ENCODE assay signal across 25 cellular contexts in genomic region chr1:47707887-47708535, GRCh38.
DNase-seq lines count a peak whose midpoint lies in the region; ATAC-seq and TF ChIP-seq lines count a peak whose summit lies in the region.
"Had no signal": no experiment of that assay in that cellular context is flagged by ENCODE, and none has a peak within 500 bp of the region (broad histone marks: within the 10 kb centered on the region; RNA-seq: fewer than 3 reads in every experiment).

No MANE protein-coding gene starts in this region.

- H3K27ac Mint-ChIP-seq in activated T-helper 17 cell treated with anti-CD3 and anti-CD28 coated beads, Interleukin-2, amount 50 U/mL, for 72 hours, result no peak overlapping the region
- no peak overlapping the region for H3K27ac Mint-ChIP-seq in stimulated activated effector memory CD8-positive, alpha-beta T cell treated with anti-CD3 and anti-CD28 coated beads, Interleukin-12 subunit alpha, Interleukin-12 subunit beta, amount 100 ng/mL, for 72 hours
- no peak overlapping the region for H3K27ac Mint-ChIP-seq in natural killer cell
- H3K27ac Mint-ChIP-seq: activated CD4-positive, alpha-beta T cell treated with anti-CD3 and anti-CD28 coated beads, Interleukin-2, amount 10 ng/mL, durations not matched to agents 7 days and 5 days; natural killer cell treated with Interleukin-12 subunit alpha and Interleukin-12 subunit beta and Interleukin-15 and Interleukin-18, amount 100 ng/mL, for 72 hours had no signal

- no peaks in the 10 kb centered on the region for H3K36me3 Mint-ChIP-seq in activated T-helper 17 cell treated with anti-CD3 and anti-CD28 coated beads, Interleukin-2, amount 50 U/mL, for 72 hours (ENCODE audit: low read depth)
- H3K36me3 Mint-ChIP-seq in stimulated activated effector memory CD8-positive, alpha-beta T cell treated with anti-CD3 and anti-CD28 coated beads, Interleukin-12 subunit alpha, Interleukin-12 subunit beta, amount 100 ng/mL, for 72 hours, result no peaks in the 10 kb centered on the region
- H3K36me3 Mint-ChIP-seq in natural killer cell, result no peaks in the 10 kb centered on the region
- H3K36me3 Mint-ChIP-seq: natural killer cell treated with Interleukin-12 subunit alpha and Interleukin-12 subunit beta and Interleukin-15 and Interleukin-18, amount 100 ng/mL, for 72 hours had no signal

- no peaks in the 10 kb centered on the region for H3K9me3 Mint-ChIP-seq in activated T-helper 17 cell treated with anti-CD3 and anti-CD28 coated beads, Interleukin-2, amount 50 U/mL, for 72 hours
- no peaks in the 10 kb centered on the region for H3K9me3 Mint-ChIP-seq in stimulated activated effector memory CD8-positive, alpha-beta T cell treated with anti-CD3 and anti-CD28 coated beads, Interleukin-12 subunit alpha, Interleukin-12 subunit beta, amount 100 ng/mL, for 72 hours
- H3K9me3 Mint-ChIP-seq in natural killer cell, result no peaks in the 10 kb centered on the region
- H3K9me3 Mint-ChIP-seq: activated CD4-positive, alpha-beta T cell treated with anti-CD3 and anti-CD28 coated beads, Interleukin-2, amount 10 ng/mL, durations not matched to agents 7 days and 5 days; natural killer cell treated with Interleukin-12 subunit alpha and Interleukin-12 subunit beta and Interleukin-15 and Interleukin-18, amount 100 ng/mL, for 72 hours had no signal

- POLR2A ChIA-PET in SK-N-SH (lab: Yijun Ruan, JAX), result no interaction called here

- no peak overlapping the region for H3K4me2 ChIP-seq in SK-N-SH

- TF ChIP-seq RAD21 in SK-N-SH (IDR thresholded peaks at IDR 0.05; ENCODE audit: low read length), result no peak

- H3K9me2 ChIP-seq in SK-N-SH, result no peaks in the 10 kb centered on the region

- 13% methylated on average over 18 of the region's 25 CpGs for WGBS in SK-N-SH (ENCODE audit: low lambda C conversion rate)

- H3K9me3 ChIP-seq in SK-N-SH (no peaks in the 10 kb centered on the region), iPS-20b (ENCODE audit: insufficient read depth, low read depth, low read length) (no peaks in the 10 kb centered on the region), ascending aorta (no peaks in the 10 kb centered on the region)
- H3K9me3 ChIP-seq: BLaER1, psoas muscle, vagina had no signal

- no peak for TF ChIP-seq EP300 in SK-N-SH (IDR thresholded peaks at IDR 0.05; ENCODE audit: borderline replicate concordance in 1 of 2, low read depth in 1 of 2, low read length in 1 of 2)

- CTCF ChIA-PET in SK-N-SH (lab: Yijun Ruan, JAX), result interaction anchor here (0.7 to 37.6 kb wide), 12 partner anchors 9 to 366 kb away, joined by 3 to 1422 read pairs (median 14); partner anchors contain the start of genes FOXD2 and FOXE3

- H3K9ac ChIP-seq in SK-N-SH (no peak overlapping the region), iPS-20b (ENCODE audit: low read depth, low read length) (no peak overlapping the region)
- H3K9ac ChIP-seq: BLaER1 had no signal

- no peak for ATAC-seq in SK-N-SH treated with all-trans-retinoic acid at 6 μM for 48 hours
- ATAC-seq in activated T-helper 17 cell treated with anti-CD3 and anti-CD28 coated beads, Interleukin-2, amount 50 U/mL, for 72 hours (replicated peaks), result no peak
- no peak for ATAC-seq in stimulated activated effector memory CD8-positive, alpha-beta T cell treated with anti-CD3 and anti-CD28 coated beads, Interleukin-12 subunit alpha, Interleukin-12 subunit beta, amount 100 ng/mL, for 72 hours
- ATAC-seq in natural killer cell, result no peak
- no peak for ATAC-seq in GM19023 (IDR thresholded peaks at IDR 0.05; ENCODE audit: unreplicated experiment)
- ATAC-seq: GM12878; natural killer cell treated with Interleukin-12 subunit alpha and Interleukin-12 subunit beta and Interleukin-15 and Interleukin-18, amount 100 ng/mL, for 72 hours had no signal

- H3F3A ChIP-seq in SK-N-SH (replicated peaks; ENCODE audit: insufficient read depth), result no peaks in the 10 kb centered on the region

- peaks cover 38% of the 10 kb centered on the region for H3K27me3 Mint-ChIP-seq in activated T-helper 17 cell treated with anti-CD3 and anti-CD28 coated beads, Interleukin-2, amount 50 U/mL, for 72 hours
- peaks cover 24 to 47% of the 10 kb centered on the region in 2 donors for H3K27me3 Mint-ChIP-seq in natural killer cell (ENCODE audit: low read depth in 2 of 2)

- H3K36me3 ChIP-seq in SK-N-SH (replicated peaks in 1 of 2; ENCODE audit: control insufficient read depth in 1 of 2, insufficient read depth in 2 of 2, low read length in 1 of 2) (no peaks in the 10 kb centered on the region), iPS-20b (ENCODE audit: insufficient read depth, low read depth, low read length) (no peaks in the 10 kb centered on the region), ascending aorta (no peaks in the 10 kb centered on the region)
- H3K36me3 ChIP-seq: BLaER1, vagina had no signal

- H4K20me1 ChIP-seq in SK-N-SH (ENCODE audit: insufficient read depth), result no peaks in the 10 kb centered on the region

- intact Hi-C loops in natural killer cell (cut with micrococcal nuclease), result no loop called here
- intact Hi-C loops in ascending aorta (cut with DNase I), result no loop called here

- H3K27me3 ChIP-seq in SK-N-SH (ENCODE audit: insufficient read depth) (peaks cover 65% of the 10 kb centered on the region), iPS-20b (ENCODE audit: insufficient read depth, low read length) (peaks cover 92% of the 10 kb centered on the region), ascending aorta (no peaks in the 10 kb centered on the region)

- TF ChIP-seq CTCF in SK-N-SH (IDR thresholded peaks at IDR 0.05), result no peak
- TF ChIP-seq CTCF in natural killer cell (IDR thresholded peaks at IDR 0.05), result no peak
- TF ChIP-seq CTCF in ascending aorta (IDR thresholded peaks at IDR 0.05), result no peak

- no peak overlapping the region for H3K27ac ChIP-seq in SK-N-SH (ENCODE audit: low read depth in 2 of 2, low read length in 1 of 2)
- H3K27ac ChIP-seq in iPS-20b (ENCODE audit: low read length), result no peak overlapping the region
- H3K27ac ChIP-seq in ascending aorta, result no peak overlapping the region
- H3K27ac ChIP-seq: BLaER1, psoas muscle, vagina had no signal

- peaks cover 4% of the 10 kb centered on the region for H3K4me1 Mint-ChIP-seq in activated T-helper 17 cell treated with anti-CD3 and anti-CD28 coated beads, Interleukin-2, amount 50 U/mL, for 72 hours
- peaks cover 14% of the 10 kb centered on the region for H3K4me1 Mint-ChIP-seq in stimulated activated effector memory CD8-positive, alpha-beta T cell treated with anti-CD3 and anti-CD28 coated beads, Interleukin-12 subunit alpha, Interleukin-12 subunit beta, amount 100 ng/mL, for 72 hours
- H3K4me1 Mint-ChIP-seq in natural killer cell, result peaks cover 0 to 10% of the 10 kb centered on the region in 2 donors

- no peak overlapping the region for H2AFZ ChIP-seq in SK-N-SH (ENCODE audit: low read depth)

- H3K4me3 Mint-ChIP-seq in activated T-helper 17 cell treated with anti-CD3 and anti-CD28 coated beads, Interleukin-2, amount 50 U/mL, for 72 hours, result peak overlapping the region; percentile 28
- peak overlapping the region; percentile 26 for H3K4me3 Mint-ChIP-seq in stimulated activated effector memory CD8-positive, alpha-beta T cell treated with anti-CD3 and anti-CD28 coated beads, Interleukin-12 subunit alpha, Interleukin-12 subunit beta, amount 100 ng/mL, for 72 hours
- H3K4me3 Mint-ChIP-seq in natural killer cell, result no peak overlapping the region
- H3K4me3 Mint-ChIP-seq: activated CD4-positive, alpha-beta T cell treated with anti-CD3 and anti-CD28 coated beads, Interleukin-2, amount 10 ng/mL, durations not matched to agents 7 days and 5 days; natural killer cell treated with Interleukin-12 subunit alpha and Interleukin-12 subunit beta and Interleukin-15 and Interleukin-18, amount 100 ng/mL, for 72 hours had no signal

- no peak overlapping the region for H3K4me3 ChIP-seq in SK-N-SH (ENCODE audit: low read depth in 2 of 2, low read length in 1 of 2)
- peak overlapping the region; percentile 62; the same call in 1 of the 2 replicates for H3K4me3 ChIP-seq in iPS-20b (ENCODE audit: low read length)
- no peak overlapping the region for H3K4me3 ChIP-seq in ascending aorta
- H3K4me3 ChIP-seq: GM12878 had no signal

- DNase-seq in SK-N-SH (peak; percentile 40), natural killer cell (no peak), ascending aorta (ENCODE audit: low spot score in 2 of 2) (no peak)
- DNase-seq in stimulated activated effector memory CD8-positive, alpha-beta T cell treated with anti-CD3 and anti-CD28 coated beads, Interleukin-12 subunit alpha, Interleukin-12 subunit beta, amount 100 ng/mL, for 72 hours (ENCODE audit: low spot score in 2 of 2), result no peak
- DNase-seq: activated CD4-positive, alpha-beta T cell treated with anti-CD3 and anti-CD28 coated beads, Interleukin-2, amount 10 ng/mL, durations not matched to agents 7 days and 5 days; activated naive CD4-positive, alpha-beta T cell; anterior cingulate cortex; DMS 273 treated with DMSO at 0.1 percent for 48 hours; GF-D8; KG1; mammary epithelial cell; NCI-H187 treated with DMSO at 0.1 percent for 48 hours; NCI-H345; NK-92 treated with Interleukin-12 subunit alpha and Interleukin-12 subunit beta, amount 100 ng/mL, for 24 hours; psoas muscle; RPMI8226; stimulated activated CD4-positive, alpha-beta T cell treated with anti-CD3 and anti-CD28 coated beads, Interleukin-4, amount 100 ng/mL, for 1 hour had no signal

- H3K79me2 ChIP-seq in SK-N-SH (ENCODE audit: insufficient read depth), result no peaks in the 10 kb centered on the region

- H3K4me1 ChIP-seq in SK-N-SH (ENCODE audit: control insufficient read depth in 1 of 2, insufficient read depth in 2 of 2, low read depth in 1 of 2, low read length in 1 of 2) (peaks cover 0 to 23% of the 10 kb centered on the region in 2 experiments; a peak in 1 of 4 replicates), iPS-20b (ENCODE audit: insufficient read depth, low read length) (no peaks in the 10 kb centered on the region), ascending aorta (peaks cover 13 to 19% of the 10 kb centered on the region in 2 donors)

TF ChIP-seq in SK-N-SH, 30 proteins besides CTCF, POLR2A, EP300 and RAD21 (continues in another document):
- no peak for TF ChIP-seq MEF2A (IDR thresholded peaks at IDR 0.05; ENCODE audit: borderline replicate concordance, low read depth)

TF ChIP-seq in SK-N-SH treated with all-trans-retinoic acid at 6 μM for 48 hours, 23 proteins besides CTCF, POLR2A, EP300 and RAD21:
- TF ChIP-seq BACH2 (CRISPR knock-in tag; IDR thresholded peaks at IDR 0.05; ENCODE audit: borderline replicate concordance), result no peak
TF ChIP-seq in SK-N-SH treated with all-trans-retinoic acid at 6 μM for 48 hours: peak in this region for 0.
